Comparison of ENCODE assay signal across 21 cellular contexts in the genomic region with DNA sequence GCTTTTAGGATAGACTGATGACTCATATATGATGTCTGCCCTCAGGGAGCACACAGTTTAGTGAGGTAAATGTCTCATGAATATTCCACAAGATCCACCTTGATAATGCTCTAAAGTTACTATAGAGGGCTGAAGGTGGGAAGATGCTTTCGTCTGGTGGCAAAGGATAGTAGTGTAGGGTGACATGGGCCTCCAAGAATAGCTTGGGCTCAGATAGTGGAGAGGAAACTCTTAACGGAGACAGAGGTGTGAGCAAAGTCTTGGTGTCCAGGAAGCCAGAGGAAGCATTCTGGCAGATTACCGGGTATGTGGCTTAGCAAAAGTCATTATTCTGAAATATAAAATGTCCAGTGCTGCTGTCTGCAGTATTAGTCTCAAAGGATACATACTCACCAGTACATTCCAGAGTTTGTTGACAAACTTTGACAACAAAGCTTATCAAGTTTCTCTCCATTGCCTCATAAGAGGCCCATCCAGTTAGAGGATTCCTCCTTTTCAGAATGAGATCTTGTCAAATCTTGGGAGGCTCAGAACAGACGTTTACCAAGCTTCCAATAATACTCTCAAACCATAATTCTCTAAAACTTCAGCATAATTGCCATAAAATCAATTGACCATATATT.
A peak's percentile ranks its signal among the peaks of the same experiment; 100 is the strongest.
DNase-seq lines count a peak whose midpoint lies in the region; ATAC-seq, FAIRE-seq and TF ChIP-seq lines count a peak whose summit lies in the region.
"Had no signal": no experiment of that assay in that cellular context is flagged by ENCODE, and none has a peak within 500 bp of the region (broad histone marks: within the 10 kb centered on the region; RNA-seq: fewer than 3 reads in every experiment).

No MANE protein-coding gene starts in this region.

- H3K4me2 ChIP-seq in A549: no peak overlapping the region

- no peak overlapping the region for H3K4me3 Mint-ChIP-seq in T-helper 17 cell
- H3K4me3 Mint-ChIP-seq: CD4-positive, CD25-positive, alpha-beta regulatory T cell; H9; HFFc6; IgD-negative memory B cell had no signal

- no peak for DNase-seq in A549 (ENCODE audit: low read depth in 1 of 2, low spot score in 1 of 2)
- no peak for DNase-seq in T-helper 17 cell
- DNase-seq in right cardiac atrium: no peak
- no peak for DNase-seq in gastrocnemius medialis
- DNase-seq in NCI-H1417 treated with DMSO at 0.1 percent for 48 hours (lab: John Stamatoyannopoulos, UW): no peak
- DNase-seq in activated CD4-positive, alpha-beta T cell treated with anti-CD3 and anti-CD28 coated beads for 48 hours: no peak
- DNase-seq in pancreas: no peak
- DNase-seq in substantia nigra (lab: John Stamatoyannopoulos, UW): no peak
- DNase-seq: CD4-positive, CD25-positive, alpha-beta regulatory T cell; DMS 273 treated with DMSO at 0.1 percent for 48 hours; GM23248; H9; HFFc6; Karpas-422; MG63; NCI-H1417; NCI-H187; NCI-H446; NCI-H526; Peyer's patch had no signal

- TF ChIP-seq EP300 in A549 (IDR thresholded peaks at IDR 0.05): no peak

- intact Hi-C loops in right cardiac atrium (cut with DNase I) (no loop called here), gastrocnemius medialis (cut with DNase I; ENCODE audit: low total_unique reads) (loop anchor here (5.0 kb wide), 1 partner anchor 482 kb away; no protein-coding TSS in a partner anchor), pancreas (cut with DNase I) (no loop called here)

- H3K27ac ChIP-seq in A549 (no peak overlapping the region), right cardiac atrium (ENCODE audit: low read length) (peak overlapping the region; percentile 11), gastrocnemius medialis (peak overlapping the region; percentile 24 to 56 (median 42)), pancreas (no peak overlapping the region), substantia nigra (ENCODE audit: low read depth, low read length, poor library complexity, severe bottlenecking) (no peak overlapping the region)
- H3K27ac ChIP-seq: GM23248 had no signal

- peaks cover 5% of the 10 kb centered on the region; the same call in 2 of the 3 replicates for H3K4me1 ChIP-seq in A549
- H3K4me1 ChIP-seq in right cardiac atrium (ENCODE audit: control insufficient read depth, insufficient read depth, low read length): no peaks in the 10 kb centered on the region
- peaks cover 39 to 43% of the 10 kb centered on the region in 2 donors for H3K4me1 ChIP-seq in gastrocnemius medialis
- peaks cover 0 to 7% (median 0%) of the 10 kb centered on the region in 3 donors for H3K4me1 ChIP-seq in pancreas
- H3K4me1 ChIP-seq: Peyer's patch had no signal

- H3K36me3 ChIP-seq in gastrocnemius medialis (no peaks in the 10 kb centered on the region), pancreas (no peaks in the 10 kb centered on the region)
- H3K36me3 ChIP-seq: MG63, Peyer's patch had no signal

- TF ChIP-seq POLR2A in A549 (IDR thresholded peaks at IDR 0.05; ENCODE audit: low read length): no peak
- no peak for TF ChIP-seq POLR2A in gastrocnemius medialis (IDR thresholded peaks at IDR 0.05)

- no peak for TF ChIP-seq RAD21 in A549 (conservative IDR thresholded peaks at IDR 0.05 in 1 of 2, IDR thresholded peaks at IDR 0.05 in 1 of 2)

- H3K27ac Mint-ChIP-seq in T-helper 17 cell: peak overlapping the region; percentile 3
- H3K27ac Mint-ChIP-seq: H9, HFFc6, IgD-negative memory B cell had no signal

- H3K4me1 Mint-ChIP-seq in T-helper 17 cell: peaks cover 8% of the 10 kb centered on the region

- H3K27me3 Mint-ChIP-seq in T-helper 17 cell: no peaks in the 10 kb centered on the region
- H3K27me3 Mint-ChIP-seq: CD4-positive, CD25-positive, alpha-beta regulatory T cell; IgD-negative memory B cell had no signal

- POLR2A ChIA-PET in A549 (lab: Yijun Ruan, JAX): no interaction called here

- H3K4me3 ChIP-seq in A549 (no peak overlapping the region), right cardiac atrium (ENCODE audit: low read length) (no peak overlapping the region), gastrocnemius medialis (no peak overlapping the region), pancreas (no peak overlapping the region)
- H3K4me3 ChIP-seq: GM23248, MG63, Peyer's patch had no signal

- 89% methylated on average over 4 of the region's 4 CpGs for WGBS in A549 (ENCODE audit: missing lambda C conversion rate)
- WGBS in right cardiac atrium: 63% methylated on average over 4 of the region's 4 CpGs
- 94 to 95% methylated on average over 4 of the region's 4 CpGs for WGBS in pancreas, 2 donors

- ATAC-seq in A549 (no peak), T-helper 17 cell (no peak), right cardiac atrium (no peak), gastrocnemius medialis (no peak), pancreas (no peak)

- H3K27me3 ChIP-seq in right cardiac atrium (ENCODE audit: control insufficient read depth, insufficient read depth) (no peaks in the 10 kb centered on the region), gastrocnemius medialis (no peaks in the 10 kb centered on the region), pancreas (no peaks in the 10 kb centered on the region)
- H3K27me3 ChIP-seq: MG63, Peyer's patch had no signal

- peaks cover 4% of the 10 kb centered on the region for H3K36me3 Mint-ChIP-seq in T-helper 17 cell (ENCODE audit: low read depth)

- TF ChIP-seq CTCF in A549 (IDR thresholded peaks at IDR 0.05) (no peak), gastrocnemius medialis (IDR thresholded peaks at IDR 0.05 in 4 of 5, conservative IDR thresholded peaks at IDR 0.05 in 1 of 5) (no peak), pancreas (IDR thresholded peaks at IDR 0.05) (no peak)

- no peaks in the 10 kb centered on the region for H3K9me3 ChIP-seq in A549
- H3K9me3 ChIP-seq in T-helper 17 cell (ENCODE audit: control insufficient read depth, low read length, poor library complexity, severe bottlenecking): no peaks in the 10 kb centered on the region
- no peaks in the 10 kb centered on the region for H3K9me3 ChIP-seq in right cardiac atrium (ENCODE audit: control insufficient read depth, low read length)
- H3K9me3 ChIP-seq in gastrocnemius medialis: no peaks in the 10 kb centered on the region
- no peaks in the 10 kb centered on the region for H3K9me3 ChIP-seq in pancreas
- H3K9me3 ChIP-seq: Peyer's patch had no signal

- in situ Hi-C loops in gastrocnemius medialis (cut with MboI; ENCODE audit: low sequenced_read_pairs in 4 of 4): loop anchor here in 1 of 4 donors (25.0 kb wide), 1 partner anchor 667 kb away; no protein-coding TSS in a partner anchor

- CTCF ChIA-PET in A549 (lab: Yijun Ruan, JAX): interaction anchor here (1.0 to 1.2 kb wide), 2 partner anchors 10 to 730 kb away, joined by 3 read pairs; no protein-coding TSS in a partner anchor

- FAIRE-seq in A549 (lab: Jason Lieb, UNC) (no peak), pancreas (lab: Jason Lieb, UNC) (no peak)

TF ChIP-seq in A549, 52 proteins besides CTCF, POLR2A, EP300 and RAD21:
- TF ChIP-seq EHF (CRISPR knock-in tag; IDR thresholded peaks at IDR 0.05): no peak
- TF ChIP-seq, protein P1, sequence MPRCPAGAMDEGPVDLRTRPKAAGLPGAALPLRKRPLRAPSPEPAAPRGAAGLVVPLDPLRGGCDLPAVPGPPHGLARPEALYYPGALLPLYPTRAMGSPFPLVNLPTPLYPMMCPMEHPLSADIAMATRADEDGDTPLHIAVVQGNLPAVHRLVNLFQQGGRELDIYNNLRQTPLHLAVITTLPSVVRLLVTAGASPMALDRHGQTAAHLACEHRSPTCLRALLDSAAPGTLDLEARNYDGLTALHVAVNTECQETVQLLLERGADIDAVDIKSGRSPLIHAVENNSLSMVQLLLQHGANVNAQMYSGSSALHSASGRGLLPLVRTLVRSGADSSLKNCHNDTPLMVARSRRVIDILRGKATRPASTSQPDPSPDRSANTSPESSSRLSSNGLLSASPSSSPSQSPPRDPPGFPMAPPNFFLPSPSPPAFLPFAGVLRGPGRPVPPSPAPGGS (IDR thresholded peaks at IDR 0.05): no peak
- no peak for TF ChIP-seq FOSL2 (IDR thresholded peaks at IDR 0.05)
- peak; percentile 25; the same call in 1 of the 2 replicates for TF ChIP-seq FOSL2 (CRISPR knock-in tag; IDR thresholded peaks at IDR 0.05)
- no peak for TF ChIP-seq CEBPB (IDR thresholded peaks at IDR 0.05)
- TF ChIP-seq, protein P2, sequence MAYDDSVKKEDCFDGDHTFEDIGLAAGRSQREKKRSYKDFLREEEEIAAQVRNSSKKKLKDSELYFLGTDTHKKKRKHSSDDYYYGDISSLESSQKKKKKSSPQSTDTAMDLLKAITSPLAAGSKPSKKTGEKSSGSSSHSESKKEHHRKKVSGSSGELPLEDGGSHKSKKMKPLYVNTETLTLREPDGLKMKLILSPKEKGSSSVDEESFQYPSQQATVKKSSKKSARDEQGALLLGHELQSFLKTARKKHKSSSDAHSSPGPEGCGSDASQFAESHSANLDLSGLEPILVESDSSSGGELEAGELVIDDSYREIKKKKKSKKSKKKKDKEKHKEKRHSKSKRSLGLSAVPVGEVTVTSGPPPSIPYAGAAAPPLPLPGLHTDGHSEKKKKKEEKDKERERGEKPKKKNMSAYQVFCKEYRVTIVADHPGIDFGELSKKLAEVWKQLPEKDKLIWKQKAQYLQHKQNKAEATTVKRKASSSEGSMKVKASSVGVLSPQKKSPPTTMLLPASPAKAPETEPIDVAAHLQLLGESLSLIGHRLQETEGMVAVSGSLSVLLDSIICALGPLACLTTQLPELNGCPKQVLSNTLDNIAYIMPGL (CRISPR knock-in tag; IDR thresholded peaks at IDR 0.05; ENCODE audit: borderline replicate concordance): no peak
- no peak for TF ChIP-seq JUNB (IDR thresholded peaks at IDR 0.05)

Comparison
In these comparisons a context has a peak if more than half of its experiments do, and no peak if none do; other contexts are left out.
1. H3K27ac ChIP-seq: peak in right cardiac atrium (single experiment) and gastrocnemius medialis (4 of 4); none in A549 (0 of 2), pancreas (0 of 4) and substantia nigra (single experiment).